Comparison of ENCODE assay signal across 1 cellular context in the genomic region with DNA sequence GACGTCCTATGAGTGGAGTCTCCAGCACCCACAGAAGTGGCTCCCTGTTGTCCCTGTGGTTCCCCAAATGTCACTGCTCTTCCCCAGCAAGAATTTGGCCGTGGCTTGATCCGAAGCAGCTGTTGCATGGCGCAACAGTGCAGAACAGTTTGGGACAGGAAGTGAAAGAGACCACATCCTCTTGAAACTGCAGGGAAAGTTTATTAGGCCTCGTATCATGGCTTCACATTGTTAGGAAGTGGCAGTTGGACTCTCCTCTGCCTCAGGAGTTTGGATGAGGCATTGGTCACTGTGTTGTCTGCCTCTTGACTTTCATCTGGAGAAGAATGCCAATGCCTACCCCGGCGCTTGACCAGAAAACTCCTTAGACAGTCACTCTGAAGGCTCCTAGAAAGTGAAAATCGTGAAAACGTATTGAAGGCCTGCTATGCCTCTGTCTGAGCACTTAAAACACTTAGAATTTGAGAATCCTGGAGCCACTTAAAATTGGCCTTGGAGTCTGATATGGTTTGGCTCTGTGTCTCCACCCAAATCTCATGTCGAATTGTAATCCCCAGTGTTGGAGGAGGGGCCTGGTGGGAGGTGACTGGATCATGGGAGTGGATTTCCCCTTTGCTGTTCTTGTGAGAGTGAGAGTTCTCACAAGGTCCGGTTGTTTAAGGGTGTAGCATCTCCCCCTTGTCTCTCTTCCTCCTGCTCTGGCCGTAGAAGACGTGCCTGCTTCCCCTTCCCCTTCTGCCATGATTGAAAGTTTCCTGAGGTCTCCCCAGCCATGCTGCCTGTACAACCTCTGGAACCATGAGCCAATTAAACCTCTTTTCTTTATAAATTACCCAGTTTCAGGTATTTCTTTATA.
TF ChIP-seq lines count a peak whose summit lies in the region.

No MANE protein-coding gene starts in this region.

TF ChIP-seq in K562, 482 proteins besides CTCF, POLR2A, EP300 and RAD21 (continued from another document and continues in another):
- TF ChIP-seq, protein P1, sequence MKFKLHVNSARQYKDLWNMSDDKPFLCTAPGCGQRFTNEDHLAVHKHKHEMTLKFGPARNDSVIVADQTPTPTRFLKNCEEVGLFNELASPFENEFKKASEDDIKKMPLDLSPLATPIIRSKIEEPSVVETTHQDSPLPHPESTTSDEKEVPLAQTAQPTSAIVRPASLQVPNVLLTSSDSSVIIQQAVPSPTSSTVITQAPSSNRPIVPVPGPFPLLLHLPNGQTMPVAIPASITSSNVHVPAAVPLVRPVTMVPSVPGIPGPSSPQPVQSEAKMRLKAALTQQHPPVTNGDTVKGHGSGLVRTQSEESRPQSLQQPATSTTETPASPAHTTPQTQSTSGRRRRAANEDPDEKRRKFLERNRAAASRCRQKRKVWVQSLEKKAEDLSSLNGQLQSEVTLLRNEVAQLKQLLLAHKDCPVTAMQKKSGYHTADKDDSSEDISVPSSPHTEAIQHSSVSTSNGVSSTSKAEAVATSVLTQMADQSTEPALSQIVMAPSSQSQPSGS (CRISPR knock-in tag; IDR thresholded peaks at IDR 0.05), result no peak
- TF ChIP-seq, protein P2, sequence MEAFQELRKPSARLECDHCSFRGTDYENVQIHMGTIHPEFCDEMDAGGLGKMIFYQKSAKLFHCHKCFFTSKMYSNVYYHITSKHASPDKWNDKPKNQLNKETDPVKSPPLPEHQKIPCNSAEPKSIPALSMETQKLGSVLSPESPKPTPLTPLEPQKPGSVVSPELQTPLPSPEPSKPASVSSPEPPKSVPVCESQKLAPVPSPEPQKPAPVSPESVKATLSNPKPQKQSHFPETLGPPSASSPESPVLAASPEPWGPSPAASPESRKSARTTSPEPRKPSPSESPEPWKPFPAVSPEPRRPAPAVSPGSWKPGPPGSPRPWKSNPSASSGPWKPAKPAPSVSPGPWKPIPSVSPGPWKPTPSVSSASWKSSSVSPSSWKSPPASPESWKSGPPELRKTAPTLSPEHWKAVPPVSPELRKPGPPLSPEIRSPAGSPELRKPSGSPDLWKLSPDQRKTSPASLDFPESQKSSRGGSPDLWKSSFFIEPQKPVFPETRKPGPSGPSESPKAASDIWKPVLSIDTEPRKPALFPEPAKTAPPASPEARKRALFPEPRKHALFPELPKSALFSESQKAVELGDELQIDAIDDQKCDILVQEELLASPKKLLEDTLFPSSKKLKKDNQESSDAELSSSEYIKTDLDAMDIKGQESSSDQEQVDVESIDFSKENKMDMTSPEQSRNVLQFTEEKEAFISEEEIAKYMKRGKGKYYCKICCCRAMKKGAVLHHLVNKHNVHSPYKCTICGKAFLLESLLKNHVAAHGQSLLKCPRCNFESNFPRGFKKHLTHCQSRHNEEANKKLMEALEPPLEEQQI (IDR thresholded peaks at IDR 0.05), result no peak
- TF ChIP-seq ZBTB11 (CRISPR knock-in tag; IDR thresholded peaks at IDR 0.05) (no peak), ELF4 (CRISPR knock-in tag; IDR thresholded peaks at IDR 0.05) (no peak), ZNF707 (CRISPR knock-in tag; conservative IDR thresholded peaks at IDR 0.05) (no peak), ZNF507 (tag; conservative IDR thresholded peaks at IDR 0.05) (no peak), CEBPB (tag; IDR thresholded peaks at IDR 0.05) (peak; percentile 90), RCOR1 (IDR thresholded peaks at IDR 0.05; ENCODE audit: borderline replicate concordance in 1 of 2, low read depth in 2 of 2, low read length in 2 of 2) (no peak), ZNF699 (CRISPR knock-in tag; IDR thresholded peaks at IDR 0.05; ENCODE audit: insufficient replicate concordance) (no peak), TGIF2 (CRISPR knock-in tag; IDR thresholded peaks at IDR 0.05) (no peak), HMGN3 (IDR thresholded peaks at IDR 0.05; ENCODE audit: borderline replicate concordance, extremely low read depth, insufficient read length, low read depth, low read length) (no peak), XRCC3 (IDR thresholded peaks at IDR 0.05) (no peak), MYC (IDR thresholded peaks at IDR 0.05; ENCODE audit: low read depth, low read length) (no peak), MYC (CRISPR knock-in tag; IDR thresholded peaks at IDR 0.05; ENCODE audit: borderline replicate concordance, low read depth) (no peak), ZNF395 (CRISPR knock-in tag; IDR thresholded peaks at IDR 0.05) (0 out of 2 replicates have a peak, but pooled peaks have one; percentile 11), NFE2 (IDR thresholded peaks at IDR 0.05; ENCODE audit: low read depth) (no peak), RNF2 (IDR thresholded peaks at IDR 0.05) (peak; percentile 70; the same call in 1 of the 2 replicates), CBX8 (IDR thresholded peaks at IDR 0.05; ENCODE audit: borderline replicate concordance, extremely low read depth, low read depth, low read length, poor library complexity, severe bottlenecking) (no peak), GABPB1 (CRISPR knock-in tag; IDR thresholded peaks at IDR 0.05) (peak; percentile 45; the same call in 1 of the 2 replicates), HDAC6 (IDR thresholded peaks at IDR 0.05; ENCODE audit: low read depth, low read length) (no peak), RERE (CRISPR knock-in tag; IDR thresholded peaks at IDR 0.05; ENCODE audit: borderline replicate concordance) (no peak), TCF7L2 (IDR thresholded peaks at IDR 0.05; ENCODE audit: low read depth, low read length) (no peak), ZNF133 (CRISPR knock-in tag; IDR thresholded peaks at IDR 0.05) (no peak), ZKSCAN8 (CRISPR knock-in tag; IDR thresholded peaks at IDR 0.05) (no peak; the same call in 1 of the 2 replicates), SMAD2 (IDR thresholded peaks at IDR 0.05; ENCODE audit: low read depth, low read length) (no peak), NR2C2 (CRISPR knock-in tag; IDR thresholded peaks at IDR 0.05) (no peak), NR2C2 (tag; IDR thresholded peaks at IDR 0.05) (peak; percentile 55; the same call in 1 of the 2 replicates), U2AF1 (optimal IDR thresholded peaks at IDR 0.05; ENCODE audit: low read depth, low read length) (no peak), EZH2 (IDR thresholded peaks at IDR 0.05; ENCODE audit: borderline replicate concordance, low read depth, low read length) (no peak), PATZ1 (CRISPR knock-in tag; IDR thresholded peaks at IDR 0.05; ENCODE audit: borderline replicate concordance) (0 out of 2 replicates have a peak, but pooled peaks have one; percentile 43)
- TF ChIP-seq, protein P3, sequence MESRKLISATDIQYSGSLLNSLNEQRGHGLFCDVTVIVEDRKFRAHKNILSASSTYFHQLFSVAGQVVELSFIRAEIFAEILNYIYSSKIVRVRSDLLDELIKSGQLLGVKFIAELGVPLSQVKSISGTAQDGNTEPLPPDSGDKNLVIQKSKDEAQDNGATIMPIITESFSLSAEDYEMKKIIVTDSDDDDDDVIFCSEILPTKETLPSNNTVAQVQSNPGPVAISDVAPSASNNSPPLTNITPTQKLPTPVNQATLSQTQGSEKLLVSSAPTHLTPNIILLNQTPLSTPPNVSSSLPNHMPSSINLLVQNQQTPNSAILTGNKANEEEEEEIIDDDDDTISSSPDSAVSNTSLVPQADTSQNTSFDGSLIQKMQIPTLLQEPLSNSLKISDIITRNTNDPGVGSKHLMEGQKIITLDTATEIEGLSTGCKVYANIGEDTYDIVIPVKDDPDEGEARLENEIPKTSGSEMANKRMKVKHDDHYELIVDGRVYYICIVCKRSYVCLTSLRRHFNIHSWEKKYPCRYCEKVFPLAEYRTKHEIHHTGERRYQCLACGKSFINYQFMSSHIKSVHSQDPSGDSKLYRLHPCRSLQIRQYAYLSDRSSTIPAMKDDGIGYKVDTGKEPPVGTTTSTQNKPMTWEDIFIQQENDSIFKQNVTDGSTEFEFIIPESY (CRISPR knock-in tag; IDR thresholded peaks at IDR 0.05), result no peak
- TF ChIP-seq, protein P4, sequence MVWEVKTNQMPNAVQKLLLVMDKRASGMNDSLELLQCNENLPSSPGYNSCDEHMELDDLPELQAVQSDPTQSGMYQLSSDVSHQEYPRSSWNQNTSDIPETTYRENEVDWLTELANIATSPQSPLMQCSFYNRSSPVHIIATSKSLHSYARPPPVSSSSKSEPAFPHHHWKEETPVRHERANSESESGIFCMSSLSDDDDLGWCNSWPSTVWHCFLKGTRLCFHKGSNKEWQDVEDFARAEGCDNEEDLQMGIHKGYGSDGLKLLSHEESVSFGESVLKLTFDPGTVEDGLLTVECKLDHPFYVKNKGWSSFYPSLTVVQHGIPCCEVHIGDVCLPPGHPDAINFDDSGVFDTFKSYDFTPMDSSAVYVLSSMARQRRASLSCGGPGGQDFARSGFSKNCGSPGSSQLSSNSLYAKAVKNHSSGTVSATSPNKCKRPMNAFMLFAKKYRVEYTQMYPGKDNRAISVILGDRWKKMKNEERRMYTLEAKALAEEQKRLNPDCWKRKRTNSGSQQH (CRISPR knock-in tag; IDR thresholded peaks at IDR 0.05), result no peak
- TF ChIP-seq, protein P5, sequence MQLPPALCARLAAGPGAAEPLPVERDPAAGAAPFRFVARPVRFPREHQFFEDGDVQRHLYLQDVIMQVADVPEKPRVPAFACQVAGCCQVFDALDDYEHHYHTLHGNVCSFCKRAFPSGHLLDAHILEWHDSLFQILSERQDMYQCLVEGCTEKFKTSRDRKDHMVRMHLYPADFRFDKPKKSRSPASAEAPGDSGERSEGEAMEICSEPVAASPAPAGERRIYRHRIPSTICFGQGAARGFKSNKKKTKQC (CRISPR knock-in tag; IDR thresholded peaks at IDR 0.05), result no peak
